ENCODE assay signal across 16 cellular contexts in the genomic region with DNA sequence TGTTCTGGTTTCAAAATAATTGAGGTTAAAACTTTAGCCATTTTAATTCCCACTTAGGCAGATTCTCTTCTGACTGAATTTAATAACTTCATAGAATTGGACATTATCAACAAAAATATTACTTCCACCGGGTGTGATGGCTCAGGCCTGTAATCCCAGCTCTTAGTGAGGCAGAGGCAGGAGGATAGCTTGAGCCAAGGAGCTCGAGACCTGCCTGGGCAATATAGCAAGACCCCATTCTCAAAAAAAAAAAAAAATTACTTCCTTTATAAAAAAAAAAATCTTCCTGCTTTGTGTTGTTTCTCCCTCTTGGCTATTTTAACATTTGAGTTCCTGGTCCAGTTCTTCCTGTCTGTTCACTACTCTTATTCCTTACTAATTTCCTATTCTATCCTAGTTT. TPM values are rescaled to one million over a fixed set of nuclear protein-coding genes. Genes with fewer than 3 reads are reported as not detected.
DNase-seq lines count a peak whose midpoint lies in the region; ATAC-seq, FAIRE-seq and TF ChIP-seq lines count a peak whose summit lies in the region.
"Had no signal": no experiment of that assay in that cellular context is flagged by ENCODE, and none has a peak within 500 bp of the region (broad histone marks: within the 10 kb centered on the region; RNA-seq: fewer than 3 reads in every experiment).

No MANE protein-coding gene starts in this region.

- ATAC-seq in CD8-positive, alpha-beta T cell: no peak
- no peak for ATAC-seq in K562
- no peak for ATAC-seq in naive thymus-derived CD8-positive, alpha-beta T cell
- ATAC-seq in HG02970 (IDR thresholded peaks at IDR 0.05; ENCODE audit: low FRiP score, unreplicated experiment): no peak

- H2AFZ ChIP-seq in K562 (ENCODE audit: low read depth, low read length): no peak overlapping the region

- H3K79me2 ChIP-seq in K562 (ENCODE audit: control insufficient read depth, insufficient read depth, low read length): peaks cover 16% of the 10 kb centered on the region; the same call in 2 of the 3 replicates

- TF ChIP-seq CTCF in CD8-positive, alpha-beta T cell (IDR thresholded peaks at IDR 0.05): no peak
- no peak for TF ChIP-seq CTCF in HFFc6 (IDR thresholded peaks at IDR 0.05)
- no peak for TF ChIP-seq CTCF in K562 (IDR thresholded peaks at IDR 0.05 in 2 of 3, conservative IDR thresholded peaks at IDR 0.05 in 1 of 3; ENCODE audit: insufficient read depth in 2 of 3, low read depth in 1 of 3, low read length in 3 of 3)
- TF ChIP-seq CTCF in colonic mucosa (IDR thresholded peaks at IDR 0.05): no peak

- 70% methylated on average over 2 of the region's 2 CpGs for WGBS in K562 (ENCODE audit: insufficient coverage, low coverage, missing lambda C conversion rate)

- no peak overlapping the region for H3K4me2 ChIP-seq in K562 (ENCODE audit: insufficient read depth, low read length)

- no peaks in the 10 kb centered on the region for H4K20me1 ChIP-seq in K562 (replicated peaks; ENCODE audit: control insufficient read depth, insufficient read depth, low read length)

- CTCF ChIA-PET in CD8-positive, alpha-beta T cell (lab: Charles Lee): interaction anchor here (0.7 to 7.7 kb wide), 3 partner anchors 65 to 1835 kb away, joined by 3 to 198 read pairs (median 51); no protein-coding TSS in a partner anchor
- CTCF ChIA-PET in K562 (lab: Yijun Ruan, JAX; ENCODE audit: low intra/inter-chr PET ratio): interaction anchor here (2.6 to 2.8 kb wide), 2 partner anchors 63 to 204 kb away, joined by 20 to 28 read pairs; no protein-coding TSS in a partner anchor

- no peaks in the 10 kb centered on the region for H3K27me3 Mint-ChIP-seq in CD8-positive, alpha-beta T cell (ENCODE audit: low read depth)
- H3K27me3 Mint-ChIP-seq in HFFc6 (ENCODE audit: insufficient read depth): no peaks in the 10 kb centered on the region
- H3K27me3 Mint-ChIP-seq in naive thymus-derived CD8-positive, alpha-beta T cell: no peaks in the 10 kb centered on the region

- no peaks in the 10 kb centered on the region for H3K27me3 ChIP-seq in CD8-positive, alpha-beta T cell (ENCODE audit: insufficient read depth, low read length)
- H3K27me3 ChIP-seq in K562 (ENCODE audit: control insufficient read depth in 2 of 2, insufficient read depth in 2 of 2, low read length in 2 of 2) (no peaks in the 10 kb centered on the region), colonic mucosa (no peaks in the 10 kb centered on the region)

- in situ Hi-C loops in K562 (cut with MboI): loop anchor here (5.0 to 25.0 kb wide), 2 partner anchors 68 to 543 kb away; no protein-coding TSS in a partner anchor

- H3K36me3 Mint-ChIP-seq in CD8-positive, alpha-beta T cell: peaks cover 24% of the 10 kb centered on the region
- peaks cover 12% of the 10 kb centered on the region for H3K36me3 Mint-ChIP-seq in HFFc6 (ENCODE audit: low read depth)
- peaks cover 0 to 19% (median 10%) of the 10 kb centered on the region in 3 donors for H3K36me3 Mint-ChIP-seq in naive thymus-derived CD8-positive, alpha-beta T cell

- H3K4me3 ChIP-seq in CD8-positive, alpha-beta T cell (ENCODE audit: low read depth, low read length): no peak overlapping the region
- H3K4me3 ChIP-seq in K562 (no peak overlapping the region), colonic mucosa (no peak overlapping the region)

- no peak for FAIRE-seq in K562 (lab: Jason Lieb, UNC)
- FAIRE-seq: GM12892 had no signal

- no peaks in the 10 kb centered on the region for H3K9me3 ChIP-seq in CD8-positive, alpha-beta T cell (ENCODE audit: low read length)
- no peaks in the 10 kb centered on the region for H3K9me3 ChIP-seq in K562 (replicated peaks; ENCODE audit: control insufficient read depth, insufficient read depth, low read depth, low read length)
- H3K9me3 ChIP-seq in colonic mucosa: no peaks in the 10 kb centered on the region

- no peak overlapping the region for H3K27ac ChIP-seq in CD8-positive, alpha-beta T cell (ENCODE audit: low read depth, low read length)
- no peak overlapping the region for H3K27ac ChIP-seq in K562 (ENCODE audit: extremely low read depth, low read depth, low read length)
- no peak overlapping the region for H3K27ac ChIP-seq in colonic mucosa
- H3K27ac ChIP-seq: C4-2B had no signal

- no peaks in the 10 kb centered on the region for H3K36me3 ChIP-seq in CD8-positive, alpha-beta T cell (ENCODE audit: insufficient read depth, low read length)
- peaks cover 18% of the 10 kb centered on the region; the same call in 2 of the 3 replicates for H3K36me3 ChIP-seq in K562 (ENCODE audit: control insufficient read depth, insufficient read depth, low read length)
- no peaks in the 10 kb centered on the region for H3K36me3 ChIP-seq in colonic mucosa

- TF ChIP-seq EP300 in K562 (IDR thresholded peaks at IDR 0.05; ENCODE audit: low read length): no peak

- intact Hi-C loops in CD8-positive, alpha-beta T cell (cut with DNase I, micrococcal nuclease): loop anchor here (5.0 kb wide), 3 partner anchors 167 to 1208 kb away; partner anchors contain the start of gene REEP5 (in 1 of the 2)
- intact Hi-C loops in K562 (cut with micrococcal nuclease): loop anchor here (5.0 kb wide), 2 partner anchors 92 to 253 kb away; no protein-coding TSS in a partner anchor
- intact Hi-C loops in colonic mucosa (cut with DNase I): loop anchor here (5.0 kb wide), 1 partner anchor 63 kb away; no protein-coding TSS in a partner anchor

- no peak for TF ChIP-seq RAD21 in K562 (CRISPR knock-in tag; conservative IDR thresholded peaks at IDR 0.05 in 1 of 2, IDR thresholded peaks at IDR 0.05 in 1 of 2)

- no peak overlapping the region for H3K4me3 Mint-ChIP-seq in CD8-positive, alpha-beta T cell
- H3K4me3 Mint-ChIP-seq in HFFc6: no peak overlapping the region
- no peak overlapping the region for H3K4me3 Mint-ChIP-seq in naive thymus-derived CD8-positive, alpha-beta T cell

- no peak for DNase-seq in CD8-positive, alpha-beta T cell
- DNase-seq in HFFc6: no peak
- DNase-seq in K562 (ENCODE audit: extremely low read depth in 1 of 4, low spot score in 3 of 4): no peak
- DNase-seq in naive thymus-derived CD8-positive, alpha-beta T cell: no peak
- DNase-seq in cerebellar cortex (ENCODE audit: low spot score): no peak
- no peak for DNase-seq in colonic mucosa
- DNase-seq: DMS53, EL, NCI-H1436, NCI-H1930, NCI-H345, NCI-H524 treated with DMSO at 0.1 percent for 48 hours, SIG-M5 had no signal

- BruUV-seq in K562 (replicated peaks; lab: Mats Ljungman, UMichigan): TSS peak; percentile 17

- H3K9me3 Mint-ChIP-seq in CD8-positive, alpha-beta T cell: no peaks in the 10 kb centered on the region
- H3K9me3 Mint-ChIP-seq in HFFc6: no peaks in the 10 kb centered on the region
- H3K9me3 Mint-ChIP-seq in naive thymus-derived CD8-positive, alpha-beta T cell: no peaks in the 10 kb centered on the region

- H3K4me1 Mint-ChIP-seq in CD8-positive, alpha-beta T cell (ENCODE audit: low read depth): peaks cover 18% of the 10 kb centered on the region
- H3K4me1 Mint-ChIP-seq in HFFc6 (ENCODE audit: low read depth): peaks cover 29% of the 10 kb centered on the region
- peaks cover 6 to 8% (median 7%) of the 10 kb centered on the region in 4 donors for H3K4me1 Mint-ChIP-seq in naive thymus-derived CD8-positive, alpha-beta T cell

- TF ChIP-seq POLR2A in K562 (conservative IDR thresholded peaks at IDR 0.05): no peak

- POLR2A ChIA-PET in CD8-positive, alpha-beta T cell (lab: Charles Lee): no interaction called here
- POLR2A ChIA-PET in K562 (lab: Yijun Ruan, JAX): interaction anchor here (0.7 kb wide), 1 partner anchor 9 kb away, joined by 3 read pairs; no protein-coding TSS in a partner anchor
- POLR2A ChIA-PET in naive thymus-derived CD8-positive, alpha-beta T cell (lab: Charles Lee): no interaction called here

- no peaks in the 10 kb centered on the region for H3K9me1 ChIP-seq in K562 (ENCODE audit: control insufficient read depth, insufficient read depth, low read length)

- no peaks in the 10 kb centered on the region for H3K4me1 ChIP-seq in CD8-positive, alpha-beta T cell (ENCODE audit: insufficient read depth, low read length)
- H3K4me1 ChIP-seq in K562 (replicated peaks in 1 of 2; ENCODE audit: control insufficient read depth in 2 of 2, insufficient read depth in 2 of 2, low read length in 2 of 2) (no peaks in the 10 kb centered on the region), colonic mucosa (no peaks in the 10 kb centered on the region)

- H3K27ac Mint-ChIP-seq in CD8-positive, alpha-beta T cell: peak overlapping the region; percentile 68
- peak overlapping the region; percentile 10; the same call in 1 of the 2 replicates for H3K27ac Mint-ChIP-seq in HFFc6
- peak overlapping the region in 9 of 10 donors; percentile 1 to 80 (median 22) for H3K27ac Mint-ChIP-seq in naive thymus-derived CD8-positive, alpha-beta T cell

- H3K9ac ChIP-seq in K562 (ENCODE audit: insufficient read depth in 1 of 2, low read depth in 2 of 2, low read length in 2 of 2) (no peak overlapping the region), colonic mucosa (ENCODE audit: low read depth in 2 of 2, low read length in 2 of 2) (no peak overlapping the region)

TF ChIP-seq in K562, 482 proteins besides CTCF, POLR2A, EP300 and RAD21 (continues in another document):
- TF ChIP-seq ZNF121 (CRISPR knock-in tag; conservative IDR thresholded peaks at IDR 0.05): peak; percentile 47; the same call in 1 of the 2 replicates
- peak; percentile 28 for TF ChIP-seq RBM25 (IDR thresholded peaks at IDR 0.05; ENCODE audit: low read depth, low read length, severe bottlenecking)

RNA-seq across cellular contexts. Expression of gene APC, which starts 18.0 kb away (rescaled TPM):
- total RNA-seq in CD8-positive, alpha-beta T cell: 10 to 100 TPM; 14.5 to 19.1 TPM
- 10 to 100 TPM; 51.9 to 69.2 (median 53.9) TPM for total RNA-seq in HFFc6 (2021; fragmentation: NEBNext Ultra II Directional; extraction: Animal tissue kit (Norgen Biotek cat#: 25700))
- 35.7 and 76.1 TPM in 2 replicates for total RNA-seq in K562 (2011; cell fraction: chromatin; rRNA removed; ENCODE audit: low replicate concordance)
- total RNA-seq in K562 (2011; cell fraction: nucleolus; rRNA removed): 25.2 and 36.2 TPM in 2 replicates
- total RNA-seq in K562 (2011; cell fraction: nucleoplasm; rRNA removed): 42.7 and 58.9 TPM in 2 replicates
- total RNA-seq in K562 (2014; rRNA removed) (24.3 and 25.5 TPM in 2 replicates), K562 (2014; rRNA removed; fragmentation: Illumina TruSeq; extraction: Trizol) (23.8 and 29.3 TPM in 2 replicates), K562 (2015; rRNA removed; fragmentation: Illumina TruSeq; extraction: Trizol) (29.1 and 29.5 TPM in 2 replicates), K562 (2021) (27.3 and 27.6 TPM in 2 replicates), colonic mucosa (10 to 100 TPM; 36.0 to 36.8 TPM)
- polyA plus RNA-seq in K562 (2011; rRNA removed) (11.8 and 15.4 TPM in 2 replicates), K562 (2014; fragmentation: Illumina TruSeq; extraction: Trizol) (14.8 and 15.4 TPM in 2 replicates), K562 (2014; fragmentation: Nextera tagmentation; extraction: Ambion mirVana) (1 to 10 TPM; 5.7 to 9.3 TPM), K562 (2014; rRNA removed) (8.9 and 10.9 TPM in 2 replicates)
- 5.1 and 5.9 TPM in 2 replicates for polyA plus RNA-seq in K562 (2011; cell fraction: cytosol; rRNA removed)
- 16.5 and 25.8 TPM in 2 replicates for polyA plus RNA-seq in K562 (2011; cell fraction: nucleus; rRNA removed)
- polyA plus RNA-seq in K562 (2012): 7.5 and 10.9 TPM in 2 replicates
- polyA minus RNA-seq in K562 (2011; rRNA and poly(A)+ RNA removed): 76.0 and 81.2 TPM in 2 replicates
- 20.0 and 24.2 TPM in 2 replicates for polyA minus RNA-seq in K562 (2011; cell fraction: cytosol; rRNA and poly(A)+ RNA removed)
- polyA minus RNA-seq in K562 (2011; cell fraction: nucleus; rRNA and poly(A)+ RNA removed): 52.5 and 71.9 TPM in 2 replicates
- 10 to 100 TPM; 44.4 to 47.9 TPM for total RNA-seq in naive thymus-derived CD8-positive, alpha-beta T cell
- 10 to 100 TPM; 16.6 to 23.7 (median 16.6) TPM for polyA plus RNA-seq in naive thymus-derived CD8-positive, alpha-beta T cell

Comparison
In these comparisons a context has a peak if more than half of its experiments do, and no peak if none do; other contexts are left out.
1. H3K27ac Mint-ChIP-seq: peak in every context shown above with its lines; median percentile 68 in CD8-positive, alpha-beta T cell; 22 in naive thymus-derived CD8-positive, alpha-beta T cell; 10 in HFFc6.